Comparison of ENCODE assay signal across 8 cellular contexts in the genomic region with DNA sequence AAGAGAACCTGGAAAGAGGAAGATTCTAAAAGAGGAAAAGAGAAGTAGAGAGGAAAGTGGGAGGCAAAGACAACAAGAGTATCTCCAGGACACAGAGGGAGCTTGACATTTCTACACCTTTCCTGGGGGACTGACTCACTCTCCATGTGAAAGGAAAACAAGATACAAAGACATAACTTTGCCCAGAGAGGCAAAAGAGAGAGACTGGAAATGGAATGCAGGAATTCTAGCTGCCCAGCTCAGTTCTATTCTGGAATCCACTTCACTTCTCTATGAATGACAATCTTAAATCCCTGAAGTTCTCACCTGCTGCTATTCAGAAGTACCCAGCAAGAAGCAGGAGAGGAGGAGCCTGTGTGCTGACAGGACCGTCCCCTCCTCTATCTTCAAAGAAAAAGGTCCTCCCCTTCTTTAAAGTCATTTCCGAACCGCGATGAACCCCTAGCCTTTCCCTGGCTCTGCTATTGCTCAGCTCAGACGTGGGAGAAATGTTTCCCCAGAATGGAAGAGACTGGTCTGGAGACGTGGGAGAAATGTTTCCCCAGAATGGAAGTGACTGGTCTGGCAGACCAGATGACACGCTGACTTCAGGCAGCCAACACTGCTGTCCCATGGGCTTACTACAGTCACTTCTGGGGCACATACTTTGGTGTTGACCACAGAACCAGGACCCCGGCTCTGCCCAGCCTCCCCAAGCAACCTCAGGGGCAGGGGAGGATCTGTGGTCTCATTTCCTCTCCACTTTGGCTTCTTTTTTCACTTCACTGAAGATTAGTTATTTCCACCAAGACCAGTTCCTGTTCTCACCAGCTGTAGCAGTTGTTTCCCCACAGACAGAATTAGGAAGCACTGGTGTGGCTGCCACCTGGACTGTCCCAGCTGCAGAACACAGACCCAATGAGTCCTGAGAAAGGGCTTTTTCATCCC. TPM values are rescaled to one million over a fixed set of nuclear protein-coding genes. Genes with fewer than 3 reads are reported as not detected.
A peak's percentile ranks its signal among the peaks of the same experiment; 100 is the strongest.
DNase-seq lines count a peak whose midpoint lies in the region; ATAC-seq, FAIRE-seq and TF ChIP-seq lines count a peak whose summit lies in the region.

No MANE protein-coding gene starts in this region.

- no peaks in the 10 kb centered on the region for H3K27me3 Mint-ChIP-seq in astrocyte (ENCODE audit: low read depth, unreplicated experiment)

- peaks cover 93% of the 10 kb centered on the region for H3K79me2 ChIP-seq in astrocyte (ENCODE audit: insufficient read depth, low read length)

- H3K4me3 ChIP-seq in astrocyte (ENCODE audit: insufficient read depth, low read depth, low read length) = peak overlapping the region; percentile 52
- H3K4me3 ChIP-seq in MG63 = no peak overlapping the region

- H3K9me3 ChIP-seq in astrocyte (ENCODE audit: insufficient read depth, low read depth, low read length) (no peaks in the 10 kb centered on the region), MG63 (no peaks in the 10 kb centered on the region)

- peaks cover 57% of the 10 kb centered on the region for H4K20me1 ChIP-seq in astrocyte (ENCODE audit: insufficient read depth, low read length)

- DNase-seq in activated T-cell treated with anti-CD3 and anti-CD28 coated beads for 48 hours (ENCODE audit: low read depth) (peak; percentile 48), activated T-cell treated with anti-CD3 and anti-CD28 coated beads for 4 hours (no peak), OCI-M1 (lab: John Stamatoyannopoulos, UW) (peak; percentile 58), astrocyte (ENCODE audit: low read depth) (peak; percentile 71), iPS-NIHi7 (ENCODE audit: extremely low spot score) (peak; percentile 61), MG63 (no peak)
- peak; percentile 63 for DNase-seq in stimulated activated CD8-positive, alpha-beta memory T cell treated with anti-CD3 and anti-CD28 coated beads, Interleukin-4, amount 100 ng/mL, for 48 hours

- no peak for TF ChIP-seq CTCF in astrocyte (IDR thresholded peaks at IDR 0.05; ENCODE audit: insufficient read depth, low read depth, low read length)

- H3K27me3 ChIP-seq in astrocyte (ENCODE audit: insufficient read depth, low read length) (no peaks in the 10 kb centered on the region), MG63 (no peaks in the 10 kb centered on the region)

- ATAC-seq in HG02970 (IDR thresholded peaks at IDR 0.05; ENCODE audit: low FRiP score, unreplicated experiment) = peak; percentile 71

- H3K4me1 ChIP-seq in astrocyte (ENCODE audit: insufficient read depth, low read length) = peaks cover 42% of the 10 kb centered on the region

- peak; percentile 66 for FAIRE-seq in astrocyte (lab: Jason Lieb, UNC)

- peaks cover 2% of the 10 kb centered on the region for H3K36me3 Mint-ChIP-seq in astrocyte (ENCODE audit: low read depth, unreplicated experiment)

- peaks cover 54% of the 10 kb centered on the region for H3K4me1 Mint-ChIP-seq in astrocyte (ENCODE audit: low read depth, unreplicated experiment)

- H2AFZ ChIP-seq in astrocyte (ENCODE audit: low read depth, low read length) = no peak overlapping the region

- peak overlapping the region; percentile 71 for H3K9ac ChIP-seq in astrocyte (ENCODE audit: low read length)

- H3K36me3 ChIP-seq in astrocyte (ENCODE audit: insufficient read depth, low read length) (no peaks in the 10 kb centered on the region), MG63 (no peaks in the 10 kb centered on the region)

- H3K4me3 Mint-ChIP-seq in astrocyte (ENCODE audit: unreplicated experiment) = peak overlapping the region; percentile 78

- peaks cover 1% of the 10 kb centered on the region for H3K9me3 Mint-ChIP-seq in astrocyte (ENCODE audit: unreplicated experiment)

- H3K4me2 ChIP-seq in astrocyte (ENCODE audit: low read length) = peak overlapping the region; percentile 87

- peak overlapping the region; percentile 85 for H3K27ac ChIP-seq in astrocyte (ENCODE audit: low read depth, low read length)

- peak overlapping the region; percentile 99 for H3K27ac Mint-ChIP-seq in astrocyte (ENCODE audit: unreplicated experiment)

RNA-seq across cellular contexts. Expression of a gene that starts 8.3 kb away (rescaled TPM):
- total RNA-seq in astrocyte = 58.4 and 62.9 TPM in 2 replicates
- 8.8 and 12.8 TPM in 2 replicates for total RNA-seq in MG63 (2014; rRNA removed; shearing (Covaris generic); ENCODE audit: low replicate concordance)

RNA-seq across cellular contexts. Expression of a gene that starts 42.5 kb away (rescaled TPM):
- total RNA-seq in astrocyte = 434 and 452 TPM in 2 replicates
- total RNA-seq in MG63 (2014; rRNA removed; shearing (Covaris generic); ENCODE audit: low replicate concordance) = 260 and 282 TPM in 2 replicates

Comparison
In these comparisons a context has a peak if more than half of its experiments do, and no peak if none do; other contexts are left out.
1. DNase-seq: peak in activated T-cell treated with anti-CD3 and anti-CD28 coated beads for 48 hours (single experiment), OCI-M1 (single experiment), astrocyte (single experiment), iPS-NIHi7 (single experiment) and stimulated activated CD8-positive, alpha-beta memory T cell treated with anti-CD3 and anti-CD28 coated beads, Interleukin-4, amount 100 ng/mL, for 48 hours (single experiment); none in activated T-cell treated with anti-CD3 and anti-CD28 coated beads for 4 hours (single experiment) and MG63 (single experiment).